Comparison of ENCODE assay signal across 8 cellular contexts in the genomic region with DNA sequence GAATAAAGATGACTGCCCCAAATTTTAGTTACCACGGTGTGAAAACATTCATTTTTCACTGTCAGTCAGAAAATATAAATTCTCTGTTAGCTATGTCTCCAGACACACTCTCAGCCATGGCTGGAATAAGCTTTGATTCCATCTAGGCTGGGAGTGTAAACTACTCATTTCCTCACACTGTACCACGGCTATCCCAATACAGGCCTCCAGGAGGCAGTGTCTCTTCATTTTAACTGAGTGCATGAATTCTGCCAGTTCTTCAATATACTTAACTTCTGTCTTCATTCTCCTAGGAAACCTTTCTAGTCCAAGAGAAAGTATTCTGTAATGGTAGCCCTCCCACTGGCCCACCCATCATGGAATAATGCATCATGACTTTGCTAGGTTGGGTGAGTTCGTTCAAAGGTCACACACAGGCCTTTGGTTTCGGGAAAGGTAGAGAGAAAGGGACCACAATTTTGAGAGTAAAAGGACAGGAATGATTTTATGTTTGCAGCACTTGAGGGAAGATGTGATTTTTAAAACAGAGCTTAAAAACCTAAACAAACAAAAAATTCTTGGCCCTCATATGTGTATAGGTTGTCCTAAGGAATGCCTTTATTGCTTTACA.
DNase-seq lines count a peak whose midpoint lies in the region; ATAC-seq and FAIRE-seq lines count a peak whose summit lies in the region.

No MANE protein-coding gene starts in this region.

- ATAC-seq in HG03196 (IDR thresholded peaks at IDR 0.05; ENCODE audit: unreplicated experiment) = peak; percentile 79

- FAIRE-seq in GM19239 (lab: Jason Lieb, UNC) = peak; percentile 78
- FAIRE-seq in islet of Langerhans (lab: Jason Lieb, UNC) = peak; percentile 96

- DNase-seq in DMS 273 (lab: John Stamatoyannopoulos, UW; ENCODE audit: unreplicated experiment) (peak; percentile 74), DMS 273 treated with DMSO at 0.1 percent for 48 hours (lab: John Stamatoyannopoulos, UW) (no peak), GM19239 (ENCODE audit: insufficient read length, low spot score) (peak; percentile 15), NOMO-1 treated with DMSO at 0.1 percent for 48 hours (lab: John Stamatoyannopoulos, UW; ENCODE audit: unreplicated experiment) (peak; percentile 27), brain pericyte (ENCODE audit: low read depth, low spot score) (peak; percentile 13)
- peak; percentile 64 for DNase-seq in stimulated activated CD8-positive, alpha-beta memory T cell treated with anti-CD3 and anti-CD28 coated beads, Interleukin-4, amount 100 ng/mL, for 48 hours
